ENCODE assay signal across 8 cellular contexts in genomic region chr6:86937219-86938079, GRCh38. TPM values are rescaled to one million over a fixed set of nuclear protein-coding genes. Genes with fewer than 3 reads are reported as not detected.
DNase-seq lines count a peak whose midpoint lies in the region; ATAC-seq and FAIRE-seq lines count a peak whose summit lies in the region.

Gene HTR1E, plus strand, starts transcription at chr6:86937528. Its CDS starts 77,807 bp downstream, at chr6:87015335.

- DNase-seq in COLO668 (lab: John Stamatoyannopoulos, UW; ENCODE audit: unreplicated experiment), result peak; percentile 24
- DNase-seq in HTR-8/SVneo (ENCODE audit: insufficient read length, low spot score), result peak; percentile 26
- peak; percentile 54 for DNase-seq in SK-MEL-5 (ENCODE audit: low read depth, low spot score)
- DNase-seq in fibroblast of peridontal ligament (ENCODE audit: extremely low read depth), result peak; percentile 3
- DNase-seq in nucleus accumbens (lab: John Stamatoyannopoulos, UW), result peak in 42 of 56 donors; percentile 3 to 72 (median 46)

- FAIRE-seq in HTR-8/SVneo (lab: Jason Lieb, UNC), result no peak

- in situ Hi-C loops in SK-MEL-5 (cut with HindIII; ENCODE audit: low pct_unique_long_range_greater_than_20kb, low sequenced_read_pairs), result no loop called here

- ATAC-seq in GM19023 (IDR thresholded peaks at IDR 0.05; ENCODE audit: unreplicated experiment) (peak; percentile 76), HG02938 (IDR thresholded peaks at IDR 0.05; ENCODE audit: unreplicated experiment) (no peak), GM21737 (IDR thresholded peaks at IDR 0.05; ENCODE audit: unreplicated experiment) (no peak)

RNA-seq across cellular contexts. Expression of gene HTR1E, which starts in this region (rescaled TPM):
- total RNA-seq in SK-MEL-5 (2014; rRNA removed; shearing (Covaris generic)), result not detected in 2 replicates
- polyA plus RNA-seq in SK-MEL-5 (2015; cell fraction: cytosol; rRNA removed), result not detected in 2 replicates
- polyA plus RNA-seq in SK-MEL-5 (2015; cell fraction: nucleus; rRNA removed), result not detected in 2 replicates

Comparison
In these comparisons a context has a peak if more than half of its experiments do, and no peak if none do; other contexts are left out.
1. Peak in DNase-seq in SK-MEL-5; RNA of the gene not detected or under 1 TPM.
2. DNase-seq: peak in every context shown above with its lines; median percentile 54 in SK-MEL-5; 46 in nucleus accumbens; 26 in HTR-8/SVneo; 24 in COLO668; 3 in fibroblast of peridontal ligament.